ENCODE assay signal across 14 cellular contexts in genomic region chr4:147825451-147826287, GRCh38.
DNase-seq lines count a peak whose midpoint lies in the region; ATAC-seq and TF ChIP-seq lines count a peak whose summit lies in the region.
"Had no signal": no experiment of that assay in that cellular context is flagged by ENCODE, and none has a peak within 500 bp of the region (broad histone marks: within the 10 kb centered on the region; RNA-seq: fewer than 3 reads in every experiment).

No MANE protein-coding gene starts in this region.

- no peak for TF ChIP-seq CTCF in activated CD8-positive, alpha-beta T cell treated with anti-CD3 and anti-CD28 coated beads for 36 hours (IDR thresholded peaks at IDR 0.05)
- no peak for TF ChIP-seq CTCF in coronary artery (IDR thresholded peaks at IDR 0.05)
- TF ChIP-seq CTCF in mucosa of descending colon (IDR thresholded peaks at IDR 0.05): no peak
- no peak for TF ChIP-seq CTCF in vagina (IDR thresholded peaks at IDR 0.05)

- no peaks in the 10 kb centered on the region for H3K36me3 ChIP-seq in mucosa of descending colon (ENCODE audit: low read depth)
- H3K36me3 ChIP-seq in vagina: no peaks in the 10 kb centered on the region

- H3K27ac Mint-ChIP-seq in activated CD8-positive, alpha-beta T cell treated with anti-CD3 and anti-CD28 coated beads, Interleukin-2, amount 10 ng/mL, durations not matched to agents 7 days and 5 days: peak overlapping the region; percentile 43
- H3K27ac Mint-ChIP-seq in activated CD8-positive, alpha-beta T cell treated with anti-CD3 and anti-CD28 coated beads for 36 hours: no peak overlapping the region

- POLR2A ChIA-PET in activated CD8-positive, alpha-beta T cell treated with anti-CD3 and anti-CD28 coated beads, Interleukin-2, amount 10 ng/mL, durations not matched to agents 7 days and 5 days (lab: Charles Lee): interaction anchor here (0.6 kb wide), 2 partner anchors 12 to 83 kb away, joined by 3 to 4 read pairs; no protein-coding TSS in a partner anchor
- POLR2A ChIA-PET in activated CD8-positive, alpha-beta T cell treated with anti-CD3 and anti-CD28 coated beads for 36 hours (lab: Charles Lee): no interaction called here

- no peak overlapping the region for H3K4me3 Mint-ChIP-seq in activated CD8-positive, alpha-beta T cell treated with anti-CD3 and anti-CD28 coated beads, Interleukin-2, amount 10 ng/mL, durations not matched to agents 7 days and 5 days
- no peak overlapping the region for H3K4me3 Mint-ChIP-seq in activated CD8-positive, alpha-beta T cell treated with anti-CD3 and anti-CD28 coated beads for 36 hours

- H3K4me1 Mint-ChIP-seq in activated CD8-positive, alpha-beta T cell treated with anti-CD3 and anti-CD28 coated beads, Interleukin-2, amount 10 ng/mL, durations not matched to agents 7 days and 5 days (ENCODE audit: low read depth): no peaks in the 10 kb centered on the region
- H3K4me1 Mint-ChIP-seq in activated CD8-positive, alpha-beta T cell treated with anti-CD3 and anti-CD28 coated beads for 36 hours (ENCODE audit: low read depth): no peaks in the 10 kb centered on the region

- no peaks in the 10 kb centered on the region for H3K36me3 Mint-ChIP-seq in activated CD8-positive, alpha-beta T cell treated with anti-CD3 and anti-CD28 coated beads, Interleukin-2, amount 10 ng/mL, durations not matched to agents 7 days and 5 days (ENCODE audit: low read depth)
- no peaks in the 10 kb centered on the region for H3K36me3 Mint-ChIP-seq in activated CD8-positive, alpha-beta T cell treated with anti-CD3 and anti-CD28 coated beads for 36 hours (ENCODE audit: low read depth)

- H3K9me3 Mint-ChIP-seq in activated CD8-positive, alpha-beta T cell treated with anti-CD3 and anti-CD28 coated beads, Interleukin-2, amount 10 ng/mL, durations not matched to agents 7 days and 5 days (ENCODE audit: insufficient read depth): no peaks in the 10 kb centered on the region
- no peaks in the 10 kb centered on the region for H3K9me3 Mint-ChIP-seq in activated CD8-positive, alpha-beta T cell treated with anti-CD3 and anti-CD28 coated beads for 36 hours
- H3K9me3 Mint-ChIP-seq: effector memory CD8-positive, alpha-beta T cell had no signal

- H3K4me1 ChIP-seq in mucosa of descending colon (ENCODE audit: low read depth) (peaks cover 4% of the 10 kb centered on the region), vagina (peaks cover 80% of the 10 kb centered on the region)

- no peak for DNase-seq in activated CD8-positive, alpha-beta T cell treated with anti-CD3 and anti-CD28 coated beads, Interleukin-2, amount 10 ng/mL, durations not matched to agents 7 days and 5 days
- no peak for DNase-seq in activated CD8-positive, alpha-beta T cell treated with anti-CD3 and anti-CD28 coated beads for 36 hours
- no peak for DNase-seq in coronary artery (ENCODE audit: low spot score)
- peak in 2 of 3 donors; percentile 72 to 83 for DNase-seq in mucosa of descending colon
- DNase-seq in vagina (ENCODE audit: extremely low spot score in 2 of 2): no peak
- no peak for DNase-seq in erythroblast (lab: John Stamatoyannopoulos, UW)
- DNase-seq in NCI-H526 treated with DMSO at 0.1 percent for 48 hours (lab: John Stamatoyannopoulos, UW): no peak
- DNase-seq: activated gamma-delta T cell; effector memory CD8-positive, alpha-beta T cell; NCI-H187 treated with DMSO at 0.1 percent for 48 hours; stimulated activated CD4-positive, alpha-beta T cell treated with anti-CD3 and anti-CD28 coated beads, Interleukin-2, amount 100 ng/mL, for 24 hours; T-helper 9 cell had no signal

- no peaks in the 10 kb centered on the region for H3K27me3 Mint-ChIP-seq in activated CD8-positive, alpha-beta T cell treated with anti-CD3 and anti-CD28 coated beads, Interleukin-2, amount 10 ng/mL, durations not matched to agents 7 days and 5 days (ENCODE audit: low read depth)
- H3K27me3 Mint-ChIP-seq in activated CD8-positive, alpha-beta T cell treated with anti-CD3 and anti-CD28 coated beads for 36 hours: no peaks in the 10 kb centered on the region
- H3K27me3 Mint-ChIP-seq: effector memory CD8-positive, alpha-beta T cell had no signal

- intact Hi-C loops in activated CD8-positive, alpha-beta T cell treated with anti-CD3 and anti-CD28 coated beads for 36 hours (cut with micrococcal nuclease): no loop called here
- intact Hi-C loops in mucosa of descending colon (cut with DNase I, micrococcal nuclease) (no loop called here), vagina (cut with DNase I) (loop anchor here (10.0 kb wide), 1 partner anchor 91 kb away; the partner anchor contains the start of gene ARHGAP10)

- ATAC-seq in activated CD8-positive, alpha-beta T cell treated with anti-CD3 and anti-CD28 coated beads, Interleukin-2, amount 10 ng/mL, durations not matched to agents 7 days and 5 days: no peak
- no peak for ATAC-seq in activated CD8-positive, alpha-beta T cell treated with anti-CD3 and anti-CD28 coated beads for 36 hours
- ATAC-seq in mucosa of descending colon (peak; percentile 67), GM19397 (IDR thresholded peaks at IDR 0.05; ENCODE audit: unreplicated experiment) (no peak)

- H3K27ac ChIP-seq in coronary artery (peak overlapping the region; percentile 85 to 91), vagina (peak overlapping the region; percentile 34)

- H3K27me3 ChIP-seq in vagina: no peaks in the 10 kb centered on the region

- H3K9me3 ChIP-seq in mucosa of descending colon (no peaks in the 10 kb centered on the region), vagina (no peaks in the 10 kb centered on the region)

- CTCF ChIA-PET in activated CD8-positive, alpha-beta T cell treated with anti-CD3 and anti-CD28 coated beads, Interleukin-2, amount 10 ng/mL, durations not matched to agents 7 days and 5 days (lab: Charles Lee): no interaction called here
- CTCF ChIA-PET in activated CD8-positive, alpha-beta T cell treated with anti-CD3 and anti-CD28 coated beads for 36 hours (lab: Charles Lee): interaction anchor here (1.8 to 3.2 kb wide), 2 partner anchors 41 kb away, joined by 6 to 16 read pairs; no protein-coding TSS in a partner anchor

- TF ChIP-seq POLR2A in vagina (IDR thresholded peaks at IDR 0.05) (no peak), erythroblast (IDR thresholded peaks at IDR 0.05; ENCODE audit: low read length) (no peak)

- H3K4me3 ChIP-seq in coronary artery: peak overlapping the region; percentile 2
- H3K4me3 ChIP-seq in mucosa of descending colon: no peak overlapping the region
- H3K4me3 ChIP-seq in vagina: no peak overlapping the region
- H3K4me3 ChIP-seq: lung had no signal

Comparison
In these comparisons a context has a peak if more than half of its experiments do, and no peak if none do; other contexts are left out.
1. DNase-seq: peak in mucosa of descending colon (2 of 3); none in activated CD8-positive, alpha-beta T cell treated with anti-CD3 and anti-CD28 coated beads, Interleukin-2, amount 10 ng/mL, durations not matched to agents 7 days and 5 days (single experiment), activated CD8-positive, alpha-beta T cell treated with anti-CD3 and anti-CD28 coated beads for 36 hours (single experiment), coronary artery (single experiment), vagina (0 of 2), erythroblast (0 of 2) and NCI-H526 treated with DMSO at 0.1 percent for 48 hours (single experiment).